9 cellular contexts compared by ENCODE assay signal in genomic region chr19:41307090-41307875, GRCh38. TPM values are rescaled to one million over a fixed set of nuclear protein-coding genes. Genes with fewer than 3 reads are reported as not detected.
A peak's percentile ranks its signal among the peaks of the same experiment; 100 is the strongest.
DNase-seq lines count a peak whose midpoint lies in the region; FAIRE-seq and TF ChIP-seq lines count a peak whose summit lies in the region.
"Had no signal": no experiment of that assay in that cellular context is flagged by ENCODE, and none has a peak within 500 bp of the region (broad histone marks: within the 10 kb centered on the region; RNA-seq: fewer than 3 reads in every experiment).

No MANE protein-coding gene starts in this region.

- peak overlapping the region; percentile 97 for H3K27ac ChIP-seq in RWPE1
- peak overlapping the region; percentile 94 for H3K27ac ChIP-seq in effector memory CD4-positive, alpha-beta T cell (ENCODE audit: insufficient read depth, low read length, poor library complexity, severe bottlenecking)
- peak overlapping the region; percentile 91 for H3K27ac ChIP-seq in skeletal muscle tissue (ENCODE audit: low read depth, low read length)

- H3K9me3 ChIP-seq in effector memory CD4-positive, alpha-beta T cell (ENCODE audit: control insufficient read depth, low read length) = no peaks in the 10 kb centered on the region
- H3K9me3 ChIP-seq in skeletal muscle tissue (ENCODE audit: control insufficient read depth in 3 of 3, low read length in 3 of 3) = no peaks in the 10 kb centered on the region

- H3K4me1 ChIP-seq in effector memory CD4-positive, alpha-beta T cell (ENCODE audit: control insufficient read depth, insufficient read depth, low read length, poor library complexity, severe bottlenecking) = peaks cover 76% of the 10 kb centered on the region
- H3K4me1 ChIP-seq in skeletal muscle tissue (ENCODE audit: control insufficient read depth in 3 of 3, insufficient read depth in 3 of 3, low read length in 3 of 3) = peaks cover 37 to 40% (median 39%) of the 10 kb centered on the region in 3 donors

- POLR2A ChIA-PET in RWPE1 (lab: Yijun Ruan, JAX; ENCODE audit: low non-redundant PET) = no interaction called here

- FAIRE-seq in GM19239 (lab: Jason Lieb, UNC) = peak; percentile 70

- CTCF ChIA-PET in RWPE1 (lab: Yijun Ruan, JAX) = interaction anchor here (0.5 to 1.0 kb wide), 3 partner anchors 9 to 230 kb away, joined by 3 to 9 read pairs (median 3); no protein-coding TSS in a partner anchor

- no peaks in the 10 kb centered on the region for H3K27me3 ChIP-seq in effector memory CD4-positive, alpha-beta T cell (replicated peaks; ENCODE audit: control insufficient read depth, insufficient read depth, low read length, poor library complexity, severe bottlenecking)
- H3K27me3 ChIP-seq in skeletal muscle tissue (ENCODE audit: control insufficient read depth in 3 of 3, insufficient read depth in 3 of 3, low read length in 3 of 3) = no peaks in the 10 kb centered on the region

- peaks cover 29% of the 10 kb centered on the region for H3K36me3 ChIP-seq in effector memory CD4-positive, alpha-beta T cell (ENCODE audit: control insufficient read depth, insufficient read depth, low read length)
- peaks cover 46 to 54% (median 47%) of the 10 kb centered on the region in 3 donors for H3K36me3 ChIP-seq in skeletal muscle tissue (ENCODE audit: control insufficient read depth in 3 of 3, insufficient read depth in 3 of 3, low read length in 3 of 3)

- DNase-seq in GM19239 (ENCODE audit: insufficient read length, low spot score) = no peak
- no peak for DNase-seq in RWPE1 (ENCODE audit: low spot score)
- no peak for DNase-seq in effector memory CD4-positive, alpha-beta T cell
- no peak for DNase-seq in ureter (ENCODE audit: low spot score)
- DNase-seq in middle frontal gyrus (ENCODE audit: extremely low spot score, low spot score) = no peak
- no peak for DNase-seq in hypothalamus (lab: John Stamatoyannopoulos, UW)
- no peak for DNase-seq in activated CD4-positive, alpha-beta T cell treated with anti-CD3 and anti-CD28 coated beads for 4 hours
- DNase-seq: KG1 had no signal

- peak overlapping the region in 2 of 3 donors; percentile 8 to 98 for H3K9ac ChIP-seq in skeletal muscle tissue (ENCODE audit: low read depth in 1 of 3, low read length in 3 of 3)

- H3K4me3 ChIP-seq in effector memory CD4-positive, alpha-beta T cell (ENCODE audit: insufficient read depth, low read depth, low read length, poor library complexity, severe bottlenecking) = peak overlapping the region; percentile 47
- no peak overlapping the region for H3K4me3 ChIP-seq in skeletal muscle tissue (ENCODE audit: low read length in 3 of 3)

- TF ChIP-seq CTCF in RWPE1 (conservative IDR thresholded peaks at IDR 0.05; ENCODE audit: low read depth) = no peak

RNA-seq across cellular contexts. Expression of gene CCDC97, which starts 2.7 kb away (rescaled TPM):
- total RNA-seq in skeletal muscle tissue (8.9 TPM), ureter (38.3 TPM)

RNA-seq across cellular contexts. Expression of gene HNRNPUL1, which starts 43.1 kb away (rescaled TPM):
- total RNA-seq in skeletal muscle tissue (68.4 TPM), ureter (183 TPM)

RNA-seq across cellular contexts. Expression of gene TGFB1, which starts 46.4 kb away (rescaled TPM):
- total RNA-seq in skeletal muscle tissue (3.1 TPM), ureter (26.3 TPM)

RNA-seq across cellular contexts. Expression of gene B9D2, which starts 56.7 kb away (rescaled TPM):
- total RNA-seq in skeletal muscle tissue (2.1 TPM), ureter (6.1 TPM)
